9 cellular contexts compared by ENCODE assay signal in genomic region chr1:156476501-156477298, GRCh38. TPM values are rescaled to one million over a fixed set of nuclear protein-coding genes. Genes with fewer than 3 reads are reported as not detected.
DNase-seq lines count a peak whose midpoint lies in the region; ATAC-seq and TF ChIP-seq lines count a peak whose summit lies in the region.
"Had no signal": no experiment of that assay in that cellular context is flagged by ENCODE, and none has a peak within 500 bp of the region (broad histone marks: within the 10 kb centered on the region; RNA-seq: fewer than 3 reads in every experiment).

No MANE protein-coding gene starts in this region.

- H3K27ac ChIP-seq in HEK293 (ENCODE audit: extremely low read depth, low read depth, low read length), result no peak overlapping the region

- H3K27ac Mint-ChIP-seq in chondrocyte (ENCODE audit: unreplicated experiment), result peak overlapping the region; percentile 36
- peak overlapping the region in 4 of 6 donors; percentile 41 to 74 (median 70) for H3K27ac Mint-ChIP-seq in naive B cell

- peak; percentile 57 for DNase-seq in AG08396 (ENCODE audit: low spot score)
- no peak for DNase-seq in chondrocyte (ENCODE audit: low spot score)
- no peak for DNase-seq in naive B cell
- no peak for DNase-seq in NCI-H510A (lab: John Stamatoyannopoulos, UW)
- DNase-seq in GM10266 (ENCODE audit: extremely low spot score), result no peak
- DNase-seq: NCI-H1048 had no signal

- H3K4me1 ChIP-seq in HEK293 (ENCODE audit: control insufficient read depth, insufficient read depth, low read length), result no peaks in the 10 kb centered on the region

- H3K36me3 Mint-ChIP-seq in chondrocyte (ENCODE audit: low read depth) (peaks cover 60% of the 10 kb centered on the region), naive B cell (peaks cover 19 to 37% of the 10 kb centered on the region in 2 donors)

- H3K9me3 ChIP-seq in HEK293 (ENCODE audit: control insufficient read depth, insufficient read depth, low read depth, low read length), result no peaks in the 10 kb centered on the region

- H3K4me3 ChIP-seq in HEK293 (ENCODE audit: low read depth, low read length), result no peak overlapping the region

- POLR2A ChIA-PET in HEK293 (lab: Yijun Ruan, JAX), result interaction anchor here (0.6 kb wide), 1 partner anchor 185 kb away, joined by 3 read pairs; no protein-coding TSS in a partner anchor

- H3K4me1 Mint-ChIP-seq in chondrocyte (ENCODE audit: low read depth) (peaks cover 21% of the 10 kb centered on the region), naive B cell (peaks cover 18 to 31% (median 22%) of the 10 kb centered on the region in 3 donors)

- H3K27me3 Mint-ChIP-seq in chondrocyte (ENCODE audit: low read depth) (no peaks in the 10 kb centered on the region), naive B cell (no peaks in the 10 kb centered on the region)

- no peak for TF ChIP-seq CTCF in HEK293 (tag by site-specific recombination; IDR thresholded peaks at IDR 0.05)
- no peak for TF ChIP-seq CTCF in chondrocyte (IDR thresholded peaks at IDR 0.05)
- TF ChIP-seq CTCF in GM10266 (IDR thresholded peaks at IDR 0.05; ENCODE audit: control insufficient read depth, insufficient read depth, low read depth, missing control alignments), result no peak

- CTCF ChIA-PET in HEK293 (lab: Yijun Ruan, JAX), result no interaction called here

- H3K9me3 Mint-ChIP-seq in chondrocyte (ENCODE audit: low read depth) (no peaks in the 10 kb centered on the region), naive B cell (no peaks in the 10 kb centered on the region)

- ATAC-seq in naive B cell (ENCODE audit: low read depth in 2 of 2) (no peak), HG03135 (IDR thresholded peaks at IDR 0.05; ENCODE audit: unreplicated experiment) (no peak), GM18511 (IDR thresholded peaks at IDR 0.05; ENCODE audit: unreplicated experiment) (no peak)

- H3K4me3 Mint-ChIP-seq in chondrocyte (ENCODE audit: unreplicated experiment) (no peak overlapping the region), naive B cell (no peak overlapping the region)

- peaks cover 3 to 94% of the 10 kb centered on the region in 2 experiments; a peak in 2 of 3 replicates for H3K36me3 ChIP-seq in HEK293 (ENCODE audit: control insufficient read depth in 2 of 2, insufficient read depth in 1 of 2, low read length in 2 of 2)

TF ChIP-seq in HEK293, 187 proteins besides CTCF, POLR2A, EP300 and RAD21:
- TF ChIP-seq, protein P1, sequence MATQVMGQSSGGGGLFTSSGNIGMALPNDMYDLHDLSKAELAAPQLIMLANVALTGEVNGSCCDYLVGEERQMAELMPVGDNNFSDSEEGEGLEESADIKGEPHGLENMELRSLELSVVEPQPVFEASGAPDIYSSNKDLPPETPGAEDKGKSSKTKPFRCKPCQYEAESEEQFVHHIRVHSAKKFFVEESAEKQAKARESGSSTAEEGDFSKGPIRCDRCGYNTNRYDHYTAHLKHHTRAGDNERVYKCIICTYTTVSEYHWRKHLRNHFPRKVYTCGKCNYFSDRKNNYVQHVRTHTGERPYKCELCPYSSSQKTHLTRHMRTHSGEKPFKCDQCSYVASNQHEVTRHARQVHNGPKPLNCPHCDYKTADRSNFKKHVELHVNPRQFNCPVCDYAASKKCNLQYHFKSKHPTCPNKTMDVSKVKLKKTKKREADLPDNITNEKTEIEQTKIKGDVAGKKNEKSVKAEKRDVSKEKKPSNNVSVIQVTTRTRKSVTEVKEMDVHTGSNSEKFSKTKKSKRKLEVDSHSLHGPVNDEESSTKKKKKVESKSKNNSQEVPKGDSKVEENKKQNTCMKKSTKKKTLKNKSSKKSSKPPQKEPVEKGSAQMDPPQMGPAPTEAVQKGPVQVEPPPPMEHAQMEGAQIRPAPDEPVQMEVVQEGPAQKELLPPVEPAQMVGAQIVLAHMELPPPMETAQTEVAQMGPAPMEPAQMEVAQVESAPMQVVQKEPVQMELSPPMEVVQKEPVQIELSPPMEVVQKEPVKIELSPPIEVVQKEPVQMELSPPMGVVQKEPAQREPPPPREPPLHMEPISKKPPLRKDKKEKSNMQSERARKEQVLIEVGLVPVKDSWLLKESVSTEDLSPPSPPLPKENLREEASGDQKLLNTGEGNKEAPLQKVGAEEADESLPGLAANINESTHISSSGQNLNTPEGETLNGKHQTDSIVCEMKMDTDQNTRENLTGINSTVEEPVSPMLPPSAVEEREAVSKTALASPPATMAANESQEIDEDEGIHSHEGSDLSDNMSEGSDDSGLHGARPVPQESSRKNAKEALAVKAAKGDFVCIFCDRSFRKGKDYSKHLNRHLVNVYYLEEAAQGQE (tag by site-specific recombination; IDR thresholded peaks at IDR 0.05), result peak; percentile 61; the same call in 1 of the 2 replicates
- TF ChIP-seq ZNF692 (tag by site-specific recombination; IDR thresholded peaks at IDR 0.05) (peak; percentile 30; the same call in 1 of the 2 replicates), AEBP2 (tag by site-specific recombination; IDR thresholded peaks at IDR 0.05; ENCODE audit: borderline replicate concordance) (no peak), ZNF423 (tag by site-specific recombination; IDR thresholded peaks at IDR 0.05) (0 out of 2 replicates have a peak, but pooled peaks have one; percentile 7), EGR2 (tag by site-specific recombination; IDR thresholded peaks at IDR 0.05; ENCODE audit: low read depth) (peak; percentile 88), KLF8 (tag by site-specific recombination; IDR thresholded peaks at IDR 0.05) (no peak), ZFHX2 (tag by site-specific recombination; conservative IDR thresholded peaks at IDR 0.05) (peak; percentile 90), ZNF341 (tag by site-specific recombination; IDR thresholded peaks at IDR 0.05; ENCODE audit: low read depth) (peak; percentile 44), ZNF214 (tag by site-specific recombination; IDR thresholded peaks at IDR 0.05; ENCODE audit: borderline replicate concordance) (no peak)
- TF ChIP-seq, protein P2, sequence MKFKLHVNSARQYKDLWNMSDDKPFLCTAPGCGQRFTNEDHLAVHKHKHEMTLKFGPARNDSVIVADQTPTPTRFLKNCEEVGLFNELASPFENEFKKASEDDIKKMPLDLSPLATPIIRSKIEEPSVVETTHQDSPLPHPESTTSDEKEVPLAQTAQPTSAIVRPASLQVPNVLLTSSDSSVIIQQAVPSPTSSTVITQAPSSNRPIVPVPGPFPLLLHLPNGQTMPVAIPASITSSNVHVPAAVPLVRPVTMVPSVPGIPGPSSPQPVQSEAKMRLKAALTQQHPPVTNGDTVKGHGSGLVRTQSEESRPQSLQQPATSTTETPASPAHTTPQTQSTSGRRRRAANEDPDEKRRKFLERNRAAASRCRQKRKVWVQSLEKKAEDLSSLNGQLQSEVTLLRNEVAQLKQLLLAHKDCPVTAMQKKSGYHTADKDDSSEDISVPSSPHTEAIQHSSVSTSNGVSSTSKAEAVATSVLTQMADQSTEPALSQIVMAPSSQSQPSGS (tag by site-specific recombination; IDR thresholded peaks at IDR 0.05; ENCODE audit: low read depth), result no peak
- TF ChIP-seq, protein P3, sequence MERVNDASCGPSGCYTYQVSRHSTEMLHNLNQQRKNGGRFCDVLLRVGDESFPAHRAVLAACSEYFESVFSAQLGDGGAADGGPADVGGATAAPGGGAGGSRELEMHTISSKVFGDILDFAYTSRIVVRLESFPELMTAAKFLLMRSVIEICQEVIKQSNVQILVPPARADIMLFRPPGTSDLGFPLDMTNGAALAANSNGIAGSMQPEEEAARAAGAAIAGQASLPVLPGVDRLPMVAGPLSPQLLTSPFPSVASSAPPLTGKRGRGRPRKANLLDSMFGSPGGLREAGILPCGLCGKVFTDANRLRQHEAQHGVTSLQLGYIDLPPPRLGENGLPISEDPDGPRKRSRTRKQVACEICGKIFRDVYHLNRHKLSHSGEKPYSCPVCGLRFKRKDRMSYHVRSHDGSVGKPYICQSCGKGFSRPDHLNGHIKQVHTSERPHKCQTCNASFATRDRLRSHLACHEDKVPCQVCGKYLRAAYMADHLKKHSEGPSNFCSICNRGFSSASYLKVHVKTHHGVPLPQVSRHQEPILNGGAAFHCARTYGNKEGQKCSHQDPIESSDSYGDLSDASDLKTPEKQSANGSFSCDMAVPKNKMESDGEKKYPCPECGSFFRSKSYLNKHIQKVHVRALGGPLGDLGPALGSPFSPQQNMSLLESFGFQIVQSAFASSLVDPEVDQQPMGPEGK (tag by site-specific recombination; IDR thresholded peaks at IDR 0.05), result peak; percentile 66

RNA-seq across cellular contexts. Expression of gene MEF2D, which starts 23.9 kb away (rescaled TPM):
- 42.3 to 64.7 TPM (median 62.0 TPM) in 3 replicates for total RNA-seq in chondrocyte
- polyA plus RNA-seq in naive B cell (ENCODE audit: low read depth in 6 of 6), result 10 to 100 TPM in 3 of 6 donors, 1 to 10 TPM in 3; 6.9 to 15.8 (median 9.1) TPM
